In the genomic region with DNA sequence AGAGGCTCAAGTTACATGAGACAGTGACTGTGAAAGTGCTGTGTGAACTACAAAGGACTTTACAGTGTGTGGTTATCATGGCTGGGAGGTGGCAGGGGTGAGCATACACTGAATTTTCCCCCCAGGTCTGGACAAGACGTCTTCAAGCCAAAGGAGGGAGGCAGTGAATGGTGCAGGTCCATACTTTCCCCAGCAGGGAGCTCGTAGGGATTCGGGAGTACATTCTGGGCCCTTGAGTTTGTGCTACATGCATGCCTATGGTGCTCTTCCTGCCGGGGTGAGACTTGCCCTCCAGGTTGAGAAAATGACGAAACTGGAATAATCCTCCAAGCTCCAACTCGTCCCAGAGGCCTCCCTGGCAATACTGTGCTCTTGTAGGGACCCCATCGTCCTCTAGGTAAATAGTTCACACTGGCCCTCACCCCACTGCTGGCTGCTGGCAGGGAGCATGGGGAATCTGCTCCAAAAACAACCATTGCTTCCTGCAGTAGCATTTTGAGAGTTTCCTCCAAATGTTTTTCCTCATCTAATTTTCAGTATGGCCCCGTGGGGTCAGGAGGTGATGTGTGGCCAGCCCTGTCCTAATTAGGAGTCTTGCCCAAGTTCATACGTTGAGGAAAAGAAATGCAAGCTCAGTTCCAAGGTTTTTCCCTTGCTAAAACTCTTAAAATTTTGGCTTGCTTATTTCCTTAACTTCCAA, we compare ENCODE assay signal across 10 cellular contexts. TPM values are rescaled to one million over a fixed set of nuclear protein-coding genes. Genes with fewer than 3 reads are reported as not detected.
DNase-seq lines count a peak whose midpoint lies in the region; ATAC-seq, FAIRE-seq and TF ChIP-seq lines count a peak whose summit lies in the region.
"Had no signal": no experiment of that assay in that cellular context is flagged by ENCODE, and none has a peak within 500 bp of the region (broad histone marks: within the 10 kb centered on the region; RNA-seq: fewer than 3 reads in every experiment).

No MANE protein-coding gene starts in this region.

- H3K4me2 ChIP-seq in H9 (ENCODE audit: insufficient read depth, insufficient read length, low read length) (no peak overlapping the region), astrocyte (ENCODE audit: low read length) (peak overlapping the region; percentile 90), mesendoderm (ENCODE audit: low read length) (no peak overlapping the region)

- no peak for DNase-seq in CD4-positive, CD25-positive, alpha-beta regulatory T cell
- DNase-seq in H9 (peak; percentile 45), astrocyte (ENCODE audit: low read depth) (no peak), mesendoderm (peak; percentile 71), GM19240 (ENCODE audit: insufficient read length, low spot score) (no peak), SKM-1 treated with dmso at 0.1 percent for 144 hours (lab: John Stamatoyannopoulos, UW; ENCODE audit: unreplicated experiment) (no peak)
- DNase-seq: activated CD4-positive, alpha-beta T cell treated with anti-CD3 and anti-CD28 coated beads, Interleukin-2, amount 50 U/mL, for 48 hours had no signal

- peaks cover 18 to 34% (median 24%) of the 10 kb centered on the region in 4 donors for H3K4me1 Mint-ChIP-seq in CD4-positive, CD25-positive, alpha-beta regulatory T cell
- H3K4me1 Mint-ChIP-seq in H9, result peaks cover 38 to 45% of the 10 kb centered on the region in 2 experiments
- H3K4me1 Mint-ChIP-seq in astrocyte (ENCODE audit: low read depth, unreplicated experiment), result peaks cover 11% of the 10 kb centered on the region

- H3K79me1 ChIP-seq in H9 (ENCODE audit: insufficient read depth, low read depth, low read length, poor library complexity, severe bottlenecking), result no peaks in the 10 kb centered on the region
- no peaks in the 10 kb centered on the region for H3K79me1 ChIP-seq in mesendoderm (ENCODE audit: low read length)

- H4K91ac ChIP-seq in H9 (ENCODE audit: insufficient read length, low read depth, low read length), result no peak overlapping the region

- no peak overlapping the region for H3K18ac ChIP-seq in H9 (ENCODE audit: insufficient read length, low read depth, low read length)
- H3K18ac ChIP-seq in mesendoderm (ENCODE audit: low read length), result no peak overlapping the region

- no peak overlapping the region for H4K5ac ChIP-seq in H9 (ENCODE audit: insufficient read length, low read depth, low read length)
- no peak overlapping the region for H4K5ac ChIP-seq in mesendoderm (ENCODE audit: low read length)

- H3K4me3 Mint-ChIP-seq in CD4-positive, CD25-positive, alpha-beta regulatory T cell, result peak overlapping the region in 2 of 4 donors; percentile 69 to 79
- H3K4me3 Mint-ChIP-seq in H9 (peak overlapping the region in 1 of 2 experiments; percentile 33; a peak in 1 of 5 replicates), astrocyte (ENCODE audit: unreplicated experiment) (no peak overlapping the region)

- ATAC-seq in CD4-positive, CD25-positive, alpha-beta regulatory T cell (ENCODE audit: low read depth in 2 of 2), result no peak
- ATAC-seq in HG03521 (IDR thresholded peaks at IDR 0.05; ENCODE audit: unreplicated experiment), result no peak
- ATAC-seq in GM18861 (IDR thresholded peaks at IDR 0.05; ENCODE audit: unreplicated experiment), result no peak

- WGBS in H9 (ENCODE audit: extremely low coverage, insufficient read length, low lambda C conversion rate), result no CpG with 5 or more reads among the region's 9 CpGs
- no CpG with 5 or more reads among the region's 9 CpGs for WGBS in mesendoderm (ENCODE audit: extremely low coverage, insufficient coverage, low lambda C conversion rate)

- H3K9me3 Mint-ChIP-seq in CD4-positive, CD25-positive, alpha-beta regulatory T cell, result no peaks in the 10 kb centered on the region
- H3K9me3 Mint-ChIP-seq in H9, result no peaks in the 10 kb centered on the region; a peak in 1 of 5 replicates
- H3K9me3 Mint-ChIP-seq in astrocyte (ENCODE audit: unreplicated experiment), result no peaks in the 10 kb centered on the region

- H3K27me3 ChIP-seq in CD4-positive, CD25-positive, alpha-beta regulatory T cell (ENCODE audit: control insufficient read depth, insufficient read depth, low read length), result no peaks in the 10 kb centered on the region
- H3K27me3 ChIP-seq in H9 (ENCODE audit: insufficient read depth, low read length), result peaks cover 1% of the 10 kb centered on the region; the same call in 1 of the 2 replicates
- peaks cover 27% of the 10 kb centered on the region for H3K27me3 ChIP-seq in astrocyte (ENCODE audit: insufficient read depth, low read length)
- no peaks in the 10 kb centered on the region for H3K27me3 ChIP-seq in mesendoderm (ENCODE audit: insufficient read depth, low read length, poor library complexity)

- no peak overlapping the region for H3K56ac ChIP-seq in H9 (ENCODE audit: insufficient read length, low read depth, low read length)
- no peak overlapping the region for H3K56ac ChIP-seq in mesendoderm (ENCODE audit: low read length)

- H2BK12ac ChIP-seq in H9 (ENCODE audit: insufficient read length, low read depth, low read length), result no peak overlapping the region

- no peaks in the 10 kb centered on the region for H3K27me3 Mint-ChIP-seq in CD4-positive, CD25-positive, alpha-beta regulatory T cell
- H3K27me3 Mint-ChIP-seq in H9 (ENCODE audit: low read depth) (peaks cover 71% of the 10 kb centered on the region), astrocyte (ENCODE audit: low read depth, unreplicated experiment) (peaks cover 38% of the 10 kb centered on the region)

- H2BK15ac ChIP-seq in H9 (ENCODE audit: low read depth, low read length) (no peak overlapping the region), mesendoderm (replicated peaks; ENCODE audit: low read depth) (no peak overlapping the region)

- no peak overlapping the region for H3K23ac ChIP-seq in H9 (ENCODE audit: insufficient read length, low read depth, low read length)
- no peak overlapping the region for H3K23ac ChIP-seq in mesendoderm (ENCODE audit: low read length)

- no peak for FAIRE-seq in astrocyte (lab: Jason Lieb, UNC)
- FAIRE-seq: colon had no signal

- no peak overlapping the region for H2AK5ac ChIP-seq in H9 (ENCODE audit: insufficient read length, low read length)
- no peak overlapping the region for H2AK5ac ChIP-seq in mesendoderm (ENCODE audit: low read length)

- H3K79me2 ChIP-seq in H9 (ENCODE audit: insufficient read depth, low read length) (no peaks in the 10 kb centered on the region), astrocyte (ENCODE audit: insufficient read depth, low read length) (no peaks in the 10 kb centered on the region), mesendoderm (ENCODE audit: control insufficient read depth, insufficient read depth, low read length) (no peaks in the 10 kb centered on the region)

- H4K20me1 ChIP-seq in H9 (ENCODE audit: control insufficient read depth, insufficient read depth, insufficient read length), result no peaks in the 10 kb centered on the region
- H4K20me1 ChIP-seq in astrocyte (ENCODE audit: insufficient read depth, low read length), result no peaks in the 10 kb centered on the region

- H2BK120ac ChIP-seq in H9 (ENCODE audit: low read depth, low read length, poor library complexity, severe bottlenecking), result no peak overlapping the region
- no peak overlapping the region for H2BK120ac ChIP-seq in mesendoderm (ENCODE audit: low read depth, low read length)

- no peak overlapping the region for H3K4ac ChIP-seq in H9 (ENCODE audit: low read depth, low read length)
- H3K4ac ChIP-seq in mesendoderm (ENCODE audit: low read depth, low read length), result no peak overlapping the region

- no peak overlapping the region for H3K9ac ChIP-seq in H9 (ENCODE audit: extremely low read depth, insufficient read length, low read length)
- H3K9ac ChIP-seq in astrocyte (ENCODE audit: low read length), result no peak overlapping the region
- H3K9ac ChIP-seq in mesendoderm (ENCODE audit: low read length), result no peak overlapping the region

- H2BK5ac ChIP-seq in H9 (ENCODE audit: insufficient read length, low read length) (no peak overlapping the region), mesendoderm (ENCODE audit: low read length) (no peak overlapping the region)

- no peak overlapping the region for H3K14ac ChIP-seq in H9 (ENCODE audit: insufficient read depth, low read length)

- no peak overlapping the region for H3T11ph ChIP-seq in H9 (ENCODE audit: low read length)

- H3K4me3 ChIP-seq in CD4-positive, CD25-positive, alpha-beta regulatory T cell (ENCODE audit: low read depth, low read length), result peak overlapping the region; percentile 45
- H3K4me3 ChIP-seq in astrocyte (ENCODE audit: insufficient read depth, low read depth, low read length) (no peak overlapping the region), mesendoderm (ENCODE audit: low read length) (no peak overlapping the region)

- peaks cover 69% of the 10 kb centered on the region for H3K36me3 ChIP-seq in CD4-positive, CD25-positive, alpha-beta regulatory T cell (ENCODE audit: control insufficient read depth, insufficient read depth, low read length)
- H3K36me3 ChIP-seq in astrocyte (ENCODE audit: insufficient read depth, low read length) (no peaks in the 10 kb centered on the region), mesendoderm (ENCODE audit: control insufficient read depth, insufficient read depth, low read length) (no peaks in the 10 kb centered on the region)

- H3K4me1 ChIP-seq in CD4-positive, CD25-positive, alpha-beta regulatory T cell (ENCODE audit: control insufficient read depth, insufficient read depth, low read length, poor library complexity, severe bottlenecking), result peaks cover 18% of the 10 kb centered on the region
- 0 out of 2 replicates have a peak, but pooled peaks cover 4% of the 10 kb centered on the region for H3K4me1 ChIP-seq in H9 (ENCODE audit: insufficient read depth, low read length)
- peaks cover 5% of the 10 kb centered on the region for H3K4me1 ChIP-seq in astrocyte (ENCODE audit: insufficient read depth, low read length)
- no peaks in the 10 kb centered on the region for H3K4me1 ChIP-seq in mesendoderm (ENCODE audit: control insufficient read depth, low read depth, low read length)

- no peak overlapping the region for H4K8ac ChIP-seq in H9 (replicated peaks; ENCODE audit: insufficient read length, low read depth, low read length)
- H4K8ac ChIP-seq in mesendoderm (ENCODE audit: low read depth, low read length), result no peak overlapping the region

- TF ChIP-seq CTCF in H9 (conservative IDR thresholded peaks at IDR 0.05), result no peak; the same call in 2 of the 3 replicates
- TF ChIP-seq CTCF in astrocyte (IDR thresholded peaks at IDR 0.05; ENCODE audit: insufficient read depth, low read depth, low read length), result no peak

- peak overlapping the region; percentile 9 to 89 (median 60) for H3K27ac Mint-ChIP-seq in CD4-positive, CD25-positive, alpha-beta regulatory T cell
- H3K27ac Mint-ChIP-seq in H9 (no peak overlapping the region), astrocyte (ENCODE audit: unreplicated experiment) (no peak overlapping the region)

- no peak overlapping the region for H3K27ac ChIP-seq in CD4-positive, CD25-positive, alpha-beta regulatory T cell (ENCODE audit: insufficient read depth, low read length, poor library complexity, severe bottlenecking)
- H3K27ac ChIP-seq in H9 (ENCODE audit: insufficient read length, low read depth, low read length), result no peak overlapping the region
- no peak overlapping the region for H3K27ac ChIP-seq in astrocyte (ENCODE audit: low read depth, low read length)
- H3K27ac ChIP-seq in mesendoderm (ENCODE audit: low read depth, low read length), result no peak overlapping the region

- H2AFZ ChIP-seq in H9 (ENCODE audit: low read length) (no peak overlapping the region), astrocyte (ENCODE audit: low read depth, low read length) (no peak overlapping the region)

- peaks cover 5% of the 10 kb centered on the region for H3K23me2 ChIP-seq in H9 (ENCODE audit: insufficient read length, low read depth, low read length, poor library complexity, severe bottlenecking)

- peaks cover 18% of the 10 kb centered on the region for H3K36me3 Mint-ChIP-seq in CD4-positive, CD25-positive, alpha-beta regulatory T cell
- no peaks in the 10 kb centered on the region; a peak in 1 of 7 replicates for H3K36me3 Mint-ChIP-seq in H9 (ENCODE audit: insufficient read depth in 1 of 3, low read depth in 3 of 3)
- no peaks in the 10 kb centered on the region for H3K36me3 Mint-ChIP-seq in astrocyte (ENCODE audit: low read depth, unreplicated experiment)

- H3K9me3 ChIP-seq in CD4-positive, CD25-positive, alpha-beta regulatory T cell (ENCODE audit: control insufficient read depth in 2 of 2, low read length in 2 of 2), result no peaks in the 10 kb centered on the region
- H3K9me3 ChIP-seq in H9 (ENCODE audit: control insufficient read depth, low read depth, low read length), result no peaks in the 10 kb centered on the region
- no peaks in the 10 kb centered on the region for H3K9me3 ChIP-seq in astrocyte (ENCODE audit: insufficient read depth, low read depth, low read length)

- no peak overlapping the region for H2BK20ac ChIP-seq in H9 (ENCODE audit: low read depth, low read length, poor library complexity, severe bottlenecking)

RNA-seq across cellular contexts. Expression of a gene that starts 57.6 kb away (rescaled TPM):
- total RNA-seq in CD4-positive, CD25-positive, alpha-beta regulatory T cell, result 90.3 TPM
- polyA plus RNA-seq in CD4-positive, CD25-positive, alpha-beta regulatory T cell, result 10 to 100 TPM; 15.9 to 22.1 (median 17.6) TPM
- not detected in 2 replicates for total RNA-seq in H9 (2021)
- not detected in 2 replicates for total RNA-seq in astrocyte
- polyA plus RNA-seq in mesendoderm (2013, experiment 1 of 2), result 0.01 TPM
- polyA plus RNA-seq in mesendoderm (2013, experiment 2 of 2), result 0.01 TPM

Comparison
In these comparisons a context has a peak if more than half of its experiments do, and no peak if none do; other contexts are left out.
1. DNase-seq: peak in H9 (single experiment) and mesendoderm (single experiment); none in CD4-positive, CD25-positive, alpha-beta regulatory T cell (0 of 3), astrocyte (single experiment), GM19240 (single experiment) and SKM-1 treated with dmso at 0.1 percent for 144 hours (single experiment).
2. H3K27ac Mint-ChIP-seq: peak in CD4-positive, CD25-positive, alpha-beta regulatory T cell (3 of 3); none in H9 (0 of 3) and astrocyte (single experiment).
3. RNA of a gene that starts 57.6 kb away (total RNA-seq): 90.3 TPM in CD4-positive, CD25-positive, alpha-beta regulatory T cell (single experiment); not detected in H9 and not detected in astrocyte; every median in the first group is over 10 times any median in the second.